ENCODE assay signal across 12 cellular contexts in genomic region chr14:104770851-104771272, GRCh38. TPM values are rescaled to one million over a fixed set of nuclear protein-coding genes. Genes with fewer than 3 reads are reported as not detected.
DNase-seq lines count a peak whose midpoint lies in the region; ATAC-seq and TF ChIP-seq lines count a peak whose summit lies in the region.
"Had no signal": no experiment of that assay in that cellular context is flagged by ENCODE, and none has a peak within 500 bp of the region (broad histone marks: within the 10 kb centered on the region; RNA-seq: fewer than 3 reads in every experiment).

No MANE protein-coding gene starts in this region.

- H3K4me3 ChIP-seq in cardiac muscle cell (no peak overlapping the region), fibroblast of villous mesenchyme (ENCODE audit: low read depth, low read length) (no peak overlapping the region), thoracic aorta (no peak overlapping the region), lower leg skin (ENCODE audit: low read depth, poor library complexity, severe bottlenecking) (no peak overlapping the region)

- peaks cover 21% of the 10 kb centered on the region for H3K36me3 ChIP-seq in cardiac muscle cell
- H3K36me3 ChIP-seq in thoracic aorta = peaks cover 38% of the 10 kb centered on the region

- POLR2A ChIA-PET in RWPE1 (lab: Yijun Ruan, JAX; ENCODE audit: low non-redundant PET) = no interaction called here

- peak; percentile 57 for TF ChIP-seq CTCF in cardiac muscle cell (IDR thresholded peaks at IDR 0.05; ENCODE audit: low read depth, low read length)
- peak; percentile 33 for TF ChIP-seq CTCF in RWPE1 (conservative IDR thresholded peaks at IDR 0.05; ENCODE audit: low read depth)
- peak; percentile 55 for TF ChIP-seq CTCF in fibroblast of villous mesenchyme (IDR thresholded peaks at IDR 0.05; ENCODE audit: insufficient read depth, low read depth, low read length)
- TF ChIP-seq CTCF in thoracic aorta (IDR thresholded peaks at IDR 0.05) = peak; percentile 58
- no peak for TF ChIP-seq CTCF in lower leg skin (IDR thresholded peaks at IDR 0.05)

- no peak for TF ChIP-seq POLR2A in lower leg skin (IDR thresholded peaks at IDR 0.05)

- 92 to 94% methylated on average over 5 of the region's 5 CpGs for WGBS in lower leg skin, 2 donors

- no peak for DNase-seq in cardiac muscle cell (ENCODE audit: low read depth in 1 of 2, low spot score in 1 of 2)
- no peak for DNase-seq in left ventricle myocardium superior
- DNase-seq in RWPE1 (ENCODE audit: low spot score) = no peak
- DNase-seq in fibroblast of villous mesenchyme (ENCODE audit: low read depth) = no peak
- no peak for DNase-seq in thoracic aorta (ENCODE audit: low spot score)
- DNase-seq in lower leg skin (ENCODE audit: low spot score in 2 of 2) = no peak
- DNase-seq in UCSD-AML1 (lab: John Stamatoyannopoulos, UW; ENCODE audit: unreplicated experiment) = no peak
- DNase-seq: activated CD4-positive, CD25-positive, alpha-beta regulatory T cell; DMS79; effector CD8-positive, alpha-beta T cell; NCI-H1105 had no signal

- peaks cover 22% of the 10 kb centered on the region for H3K4me1 ChIP-seq in cardiac muscle cell (ENCODE audit: low read depth)
- no peaks in the 10 kb centered on the region for H3K4me1 ChIP-seq in thoracic aorta (ENCODE audit: control insufficient read depth in 1 of 2, low read depth in 2 of 2)

- intact Hi-C loops in left ventricle myocardium superior (cut with micrococcal nuclease) = no loop called here
- intact Hi-C loops in lower leg skin (cut with DNase I; ENCODE audit: low total_unique reads) = loop anchor here (5.0 kb wide), 1 partner anchor 51 kb away; no protein-coding TSS in a partner anchor

- H3K27me3 ChIP-seq in cardiac muscle cell (no peaks in the 10 kb centered on the region), thoracic aorta (replicated peaks; ENCODE audit: insufficient read depth) (no peaks in the 10 kb centered on the region)

- CTCF ChIA-PET in RWPE1 (lab: Yijun Ruan, JAX) = interaction anchor here (1.0 to 1.5 kb wide), 2 partner anchors 9 to 56 kb away, joined by 3 to 4 read pairs; no protein-coding TSS in a partner anchor

- ATAC-seq in left ventricle myocardium superior = no peak
- ATAC-seq in thoracic aorta (ENCODE audit: insufficient number of reproducible peaks, low FRiP score, low read depth) = no peak
- ATAC-seq in GM19467 (IDR thresholded peaks at IDR 0.05; ENCODE audit: unreplicated experiment) = no peak

- H3K9me3 ChIP-seq in cardiac muscle cell (ENCODE audit: low read depth) (no peaks in the 10 kb centered on the region), thoracic aorta (no peaks in the 10 kb centered on the region)

- peak overlapping the region; percentile 53 for H3K27ac ChIP-seq in cardiac muscle cell
- H3K27ac ChIP-seq in RWPE1 = peak overlapping the region; percentile 65
- no peak overlapping the region for H3K27ac ChIP-seq in thoracic aorta

RNA-seq across cellular contexts. Expression of gene SIVA1, which starts 17.9 kb away (rescaled TPM):
- total RNA-seq in cardiac muscle cell = 217 and 278 TPM in 2 replicates
- polyA plus RNA-seq in cardiac muscle cell = 124 and 145 TPM in 2 replicates
- total RNA-seq in left ventricle myocardium superior = 65.1 TPM
- 67.8 and 73.8 TPM in 2 replicates for total RNA-seq in fibroblast of villous mesenchyme
- 100 to 1,000 TPM; 218 to 320 TPM for total RNA-seq in thoracic aorta
- 100 to 1,000 TPM; 162 to 174 (median 168) TPM for total RNA-seq in lower leg skin

RNA-seq across cellular contexts. Expression of gene AKT1, which starts 24.7 kb away (rescaled TPM):
- 173 and 190 TPM in 2 replicates for total RNA-seq in cardiac muscle cell
- 218 and 242 TPM in 2 replicates for polyA plus RNA-seq in cardiac muscle cell
- 142 TPM for total RNA-seq in left ventricle myocardium superior
- total RNA-seq in fibroblast of villous mesenchyme = 233 and 261 TPM in 2 replicates
- total RNA-seq in thoracic aorta = 100 to 1,000 TPM; 158 to 162 TPM
- 10 to 100 TPM; 51.9 to 91.0 (median 88.7) TPM for total RNA-seq in lower leg skin

RNA-seq across cellular contexts. Expression of gene ZBTB42, which starts 30.0 kb away (rescaled TPM):
- total RNA-seq in cardiac muscle cell = 14.4 and 26.4 TPM in 2 replicates
- polyA plus RNA-seq in cardiac muscle cell = 7.6 and 9.6 TPM in 2 replicates
- 5.3 TPM for total RNA-seq in left ventricle myocardium superior
- 3.5 and 4.3 TPM in 2 replicates for total RNA-seq in fibroblast of villous mesenchyme
- total RNA-seq in thoracic aorta = 1 to 10 TPM; 3.2 to 4.4 TPM
- total RNA-seq in lower leg skin = 10 to 100 TPM in 2 of 4 donors, 1 to 10 TPM in 2; 1.6 to 11.9 (median 8.6) TPM

RNA-seq across cellular contexts. Expression of gene ADSS1, which starts 46.8 kb away (rescaled TPM):
- total RNA-seq in cardiac muscle cell = 53.8 and 63.8 TPM in 2 replicates
- polyA plus RNA-seq in cardiac muscle cell = 53.4 and 73.3 TPM in 2 replicates
- total RNA-seq in left ventricle myocardium superior = 226 TPM
- 1.3 and 4.3 TPM in 2 replicates for total RNA-seq in fibroblast of villous mesenchyme
- total RNA-seq in thoracic aorta = 10 to 100 TPM; 30.8 to 87.3 TPM
- total RNA-seq in lower leg skin = 1 to 10 TPM; 5.5 to 8.7 (median 7.2) TPM

Comparison
In these comparisons a context has a peak if more than half of its experiments do, and no peak if none do; other contexts are left out.
1. H3K27ac ChIP-seq: peak in cardiac muscle cell (single experiment) and RWPE1 (single experiment); none in thoracic aorta (0 of 2).
2. CTCF ChIP-seq: peak in cardiac muscle cell (single experiment), RWPE1 (single experiment), fibroblast of villous mesenchyme (single experiment) and thoracic aorta (single experiment); none in lower leg skin (0 of 3).